In the genomic region with DNA sequence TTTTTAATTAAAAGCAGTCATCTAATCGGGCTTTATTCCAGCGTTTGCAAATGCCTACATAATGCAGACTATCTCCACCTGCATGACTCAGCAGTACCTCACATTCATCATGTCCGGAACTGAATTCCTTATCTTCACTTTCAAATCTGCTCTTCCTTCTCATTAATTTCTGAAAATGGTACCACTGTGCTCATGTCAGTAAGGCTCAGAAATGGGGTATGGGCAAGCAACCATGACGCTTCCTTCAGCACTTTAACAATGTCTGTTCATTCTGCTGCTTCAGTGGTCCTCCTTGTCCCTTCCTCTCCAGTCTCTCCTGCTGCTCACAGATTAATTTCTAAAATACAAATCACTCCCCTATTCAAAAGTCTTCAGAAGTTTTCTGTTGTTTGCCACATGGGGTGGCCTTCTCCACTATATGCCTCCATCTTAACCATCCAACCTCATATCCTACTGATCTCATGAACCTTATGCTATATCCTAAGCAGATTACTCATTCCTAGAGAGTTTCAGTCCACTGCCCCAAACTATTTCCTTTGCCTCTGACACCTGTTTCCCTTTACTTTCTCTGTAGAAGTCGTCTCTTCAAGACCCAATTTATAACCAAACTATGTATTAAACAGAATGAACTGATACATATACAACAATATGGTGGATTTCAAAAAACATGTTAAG, we compare ENCODE assay signal across 9 cellular contexts. TPM values are rescaled to one million over a fixed set of nuclear protein-coding genes. Genes with fewer than 3 reads are reported as not detected.
DNase-seq lines count a peak whose midpoint lies in the region; ATAC-seq, FAIRE-seq and TF ChIP-seq lines count a peak whose summit lies in the region.
"Had no signal": no experiment of that assay in that cellular context is flagged by ENCODE, and none has a peak within 500 bp of the region (broad histone marks: within the 10 kb centered on the region; RNA-seq: fewer than 3 reads in every experiment).

No MANE protein-coding gene starts in this region.

- no peak overlapping the region for H3K4me3 ChIP-seq in tibial nerve

- ATAC-seq in HG02642 (IDR thresholded peaks at IDR 0.05; ENCODE audit: poor library complexity, unreplicated experiment) (peak; percentile 66), T-cell (replicated peaks in 1 of 4) (peak in 2 of 4 experiments; percentile 16 to 18)
- ATAC-seq in natural killer cell treated with Interleukin-12 subunit alpha and Interleukin-12 subunit beta and Interleukin-15 and Interleukin-18, amount 100 ng/mL, for 72 hours, result peak in 1 of 2 donors; percentile 66

- peak; percentile 58 for FAIRE-seq in GM18507 (lab: Jason Lieb, UNC)
- FAIRE-seq: endothelial cell of umbilical vein had no signal

- no peak for TF ChIP-seq CTCF in tibial nerve (IDR thresholded peaks at IDR 0.05)
- TF ChIP-seq CTCF in CD14-positive monocyte (IDR thresholded peaks at IDR 0.05), result no peak

- no peak for DNase-seq in GM18507 (ENCODE audit: extremely low spot score, insufficient read length, low read depth)
- no peak for DNase-seq in T-cell
- no peak for DNase-seq in natural killer cell treated with Interleukin-12 subunit alpha and Interleukin-12 subunit beta and Interleukin-15 and Interleukin-18, amount 100 ng/mL, for 72 hours (ENCODE audit: low spot score)
- DNase-seq in tibial nerve (ENCODE audit: low spot score in 2 of 2), result no peak
- DNase-seq in CD14-positive monocyte (ENCODE audit: low spot score), result no peak
- no peak for DNase-seq in NCI-H2081 treated with DMSO at 0.1 percent for 48 hours (lab: John Stamatoyannopoulos, UW)
- DNase-seq: MV-4-11 had no signal

- peaks cover 0 to 26% (median 6%) of the 10 kb centered on the region in 4 donors for H3K4me1 ChIP-seq in tibial nerve

- CTCF ChIA-PET in T-cell (lab: Charles Lee), result no interaction called here

- TF ChIP-seq EP300 in tibial nerve (IDR thresholded peaks at IDR 0.05), result no peak

- H3K4me1 Mint-ChIP-seq in T-cell (peaks cover 65 to 76% (median 73%) of the 10 kb centered on the region in 3 donors), CD14-positive monocyte (peaks cover 20% of the 10 kb centered on the region)
- H3K4me1 Mint-ChIP-seq in natural killer cell treated with Interleukin-12 subunit alpha and Interleukin-12 subunit beta and Interleukin-15 and Interleukin-18, amount 100 ng/mL, for 72 hours (ENCODE audit: low read depth in 2 of 2), result peaks cover 45 to 50% of the 10 kb centered on the region in 2 donors

- no peak overlapping the region for H3K27ac ChIP-seq in tibial nerve

- 80 to 81% methylated on average over 5 of the region's 5 CpGs for WGBS in tibial nerve, 2 donors

- no peak for TF ChIP-seq POLR2A in tibial nerve (IDR thresholded peaks at IDR 0.05)

- no peaks in the 10 kb centered on the region for H3K27me3 Mint-ChIP-seq in T-cell
- no peaks in the 10 kb centered on the region for H3K27me3 Mint-ChIP-seq in natural killer cell treated with Interleukin-12 subunit alpha and Interleukin-12 subunit beta and Interleukin-15 and Interleukin-18, amount 100 ng/mL, for 72 hours
- no peaks in the 10 kb centered on the region for H3K27me3 Mint-ChIP-seq in CD14-positive monocyte (ENCODE audit: low read depth in 3 of 3)

- H3K9me3 ChIP-seq in tibial nerve, result no peaks in the 10 kb centered on the region

- POLR2A ChIA-PET in T-cell (lab: Charles Lee), result no interaction called here

- H3K9me3 Mint-ChIP-seq in T-cell, result no peaks in the 10 kb centered on the region
- no peaks in the 10 kb centered on the region for H3K9me3 Mint-ChIP-seq in natural killer cell treated with Interleukin-12 subunit alpha and Interleukin-12 subunit beta and Interleukin-15 and Interleukin-18, amount 100 ng/mL, for 72 hours
- no peaks in the 10 kb centered on the region for H3K9me3 Mint-ChIP-seq in CD14-positive monocyte

- H3K27ac Mint-ChIP-seq in T-cell, result peak overlapping the region; percentile 77 to 81
- peak overlapping the region; percentile 3 to 14 for H3K27ac Mint-ChIP-seq in natural killer cell treated with Interleukin-12 subunit alpha and Interleukin-12 subunit beta and Interleukin-15 and Interleukin-18, amount 100 ng/mL, for 72 hours
- H3K27ac Mint-ChIP-seq in CD14-positive monocyte, result peak overlapping the region in 2 of 7 donors; percentile 3 to 84

- peak overlapping the region in 1 of 3 donors; percentile 1 for H3K4me3 Mint-ChIP-seq in T-cell
- H3K4me3 Mint-ChIP-seq in natural killer cell treated with Interleukin-12 subunit alpha and Interleukin-12 subunit beta and Interleukin-15 and Interleukin-18, amount 100 ng/mL, for 72 hours, result peak overlapping the region; percentile 11
- H3K4me3 Mint-ChIP-seq in CD14-positive monocyte, result no peak overlapping the region

- no peaks in the 10 kb centered on the region for H3K27me3 ChIP-seq in tibial nerve

- H3K36me3 Mint-ChIP-seq in T-cell (peaks cover 55% of the 10 kb centered on the region), CD14-positive monocyte (peaks cover 57 to 79% of the 10 kb centered on the region in 2 donors)
- peaks cover 22% of the 10 kb centered on the region for H3K36me3 Mint-ChIP-seq in natural killer cell treated with Interleukin-12 subunit alpha and Interleukin-12 subunit beta and Interleukin-15 and Interleukin-18, amount 100 ng/mL, for 72 hours

- intact Hi-C loops in CD14-positive monocyte (cut with micrococcal nuclease), result loop anchor here in 1 of 2 donors (10.0 kb wide), 2 partner anchors 85 to 305 kb away; a partner anchor contains a TSS

- peaks cover 0 to 71% (median 8%) of the 10 kb centered on the region in 3 donors for H3K36me3 ChIP-seq in tibial nerve

RNA-seq across cellular contexts. Expression of a gene that starts 7.0 kb away (rescaled TPM):
- total RNA-seq in T-cell (10 to 100 TPM; 25.9 to 44.8 (median 37.5) TPM), tibial nerve (10 to 100 TPM; 38.7 to 62.2 (median 53.4) TPM)
- 10 to 100 TPM; 46.8 to 50.0 TPM for total RNA-seq in natural killer cell treated with Interleukin-12 subunit alpha and Interleukin-12 subunit beta and Interleukin-15 and Interleukin-18, amount 100 ng/mL, for 72 hours
- 10 to 100 TPM; 23.0 to 26.2 TPM for polyA plus RNA-seq in CD14-positive monocyte

RNA-seq across cellular contexts. Expression of a gene that starts 7.4 kb away (rescaled TPM):
- total RNA-seq in T-cell, result 10 to 100 TPM; 12.9 to 17.9 (median 14.3) TPM
- total RNA-seq in natural killer cell treated with Interleukin-12 subunit alpha and Interleukin-12 subunit beta and Interleukin-15 and Interleukin-18, amount 100 ng/mL, for 72 hours, result 10 to 100 TPM; 16.5 to 21.3 TPM
- total RNA-seq in tibial nerve, result 100 to 1,000 TPM in 1 of 4 donors, 10 to 100 TPM in 3; 42.6 to 101 (median 65.2) TPM
- polyA plus RNA-seq in CD14-positive monocyte, result 10 to 100 TPM; 12.9 to 17.7 TPM
